In genomic region chr22:37677628-37677974, GRCh38 we compare ENCODE assay signal across 6 cellular contexts. TPM values are rescaled to one million over a fixed set of nuclear protein-coding genes. Genes with fewer than 3 reads are reported as not detected.
DNase-seq lines count a peak whose midpoint lies in the region; ATAC-seq and TF ChIP-seq lines count a peak whose summit lies in the region.
"Not testable (repeated sequence)": the region's sequence is repeated elsewhere in the genome, so short reads cannot be mapped to it uniquely, and the experiment has no call there.

No MANE protein-coding gene starts in this region.

- H3K9ac ChIP-seq in HUES6 (ENCODE audit: low read length), result not testable (repeated sequence)

- not testable (repeated sequence) for H3K27me3 ChIP-seq in HUES6 (ENCODE audit: control insufficient read depth, insufficient read depth, low read length); dorsolateral prefrontal cortex; kidney epithelial cell (ENCODE audit: control insufficient read depth, insufficient read depth, low read length)

- ATAC-seq in activated CD8-positive, alpha-beta T cell treated with anti-CD3 and anti-CD28 coated beads for 36 hours, result not testable (repeated sequence)

- not testable (repeated sequence) for H3K9me3 Mint-ChIP-seq in activated CD8-positive, alpha-beta T cell treated with anti-CD3 and anti-CD28 coated beads for 36 hours

- peaks cover 63% of the 10 kb centered on the region for H3K4me1 Mint-ChIP-seq in activated CD8-positive, alpha-beta T cell treated with anti-CD3 and anti-CD28 coated beads for 36 hours (ENCODE audit: low read depth)

- H3K4me1 ChIP-seq in HUES6 (ENCODE audit: control insufficient read depth, insufficient read depth, low read length), result peaks cover 11% of the 10 kb centered on the region

- H3K9me3 ChIP-seq in HUES6 (ENCODE audit: control insufficient read depth, insufficient read depth, low read depth, low read length), result not testable (repeated sequence)

- TF ChIP-seq CTCF in AG04449 (IDR thresholded peaks at IDR 0.05; ENCODE audit: insufficient read depth, low read length, missing control alignments); activated CD8-positive, alpha-beta T cell treated with anti-CD3 and anti-CD28 coated beads for 36 hours (IDR thresholded peaks at IDR 0.05); dorsolateral prefrontal cortex (IDR thresholded peaks at IDR 0.05 in 54 of 56, conservative IDR thresholded peaks at IDR 0.05 in 2 of 56; ENCODE audit: low read depth in 1 of 56, partially characterized antibody in 56 of 56); kidney epithelial cell (IDR thresholded peaks at IDR 0.05; ENCODE audit: insufficient read depth, low read length, poor library complexity, severe bottlenecking); retinal pigment epithelial cell (conservative IDR thresholded peaks at IDR 0.05; ENCODE audit: low read depth, low read length): not testable (repeated sequence)

- not testable (repeated sequence) for H3K36me3 Mint-ChIP-seq in activated CD8-positive, alpha-beta T cell treated with anti-CD3 and anti-CD28 coated beads for 36 hours (ENCODE audit: low read depth)

- peaks cover 12% of the 10 kb centered on the region; the same call in 1 of the 2 replicates for H3K36me3 ChIP-seq in HUES6 (ENCODE audit: control insufficient read depth, insufficient read depth, low read length)
- not testable (repeated sequence) for H3K36me3 ChIP-seq in kidney epithelial cell (ENCODE audit: control insufficient read depth, insufficient read depth, low read length)

- intact Hi-C loops in activated CD8-positive, alpha-beta T cell treated with anti-CD3 and anti-CD28 coated beads for 36 hours (cut with micrococcal nuclease), result loop anchor here (5.0 kb wide), 1 partner anchor 40 kb away; the partner anchor contains the start of gene SH3BP1
- intact Hi-C loops in dorsolateral prefrontal cortex (cut with DNase I), result not testable (repeated sequence)

- H3K27me3 Mint-ChIP-seq in activated CD8-positive, alpha-beta T cell treated with anti-CD3 and anti-CD28 coated beads for 36 hours, result not testable (repeated sequence)

- H3K27ac ChIP-seq in HUES6 (ENCODE audit: low read depth, low read length), result not testable (repeated sequence)
- H3K27ac ChIP-seq in dorsolateral prefrontal cortex, result peak overlapping the region in 48 of 59 donors; percentile 19 to 97 (median 92)

- POLR2A ChIA-PET in AG04449 (lab: Yijun Ruan, JAX), result interaction anchor here (0.6 to 3.5 kb wide), 7 partner anchors 14 to 69 kb away, joined by 3 to 52 read pairs (median 18); partner anchors contain the start of genes GGA1 and PDXP
- POLR2A ChIA-PET in activated CD8-positive, alpha-beta T cell treated with anti-CD3 and anti-CD28 coated beads for 36 hours (lab: Charles Lee), result interaction anchor here (0.7 to 8.2 kb wide), 10 partner anchors 9 to 69 kb away, joined by 3 to 49 read pairs (median 8); partner anchors contain the start of genes GGA1, NOL12 and PDXP

- CTCF ChIA-PET in AG04449 (lab: Yijun Ruan, JAX), result interaction anchor here (1.0 to 16.5 kb wide), 2 partner anchors 16 to 39 kb away, joined by 3 to 333 read pairs; partner anchors contain the start of gene SH3BP1
- CTCF ChIA-PET in activated CD8-positive, alpha-beta T cell treated with anti-CD3 and anti-CD28 coated beads for 36 hours (lab: Charles Lee), result interaction anchor here (1.7 to 68.1 kb wide), 3 partner anchors 16 to 52 kb away, joined by 5 to 1770 read pairs (median 9); partner anchors contain the start of genes GGA1, PDXP and SH3BP1

- peak overlapping the region; percentile 77 for H3K4me3 Mint-ChIP-seq in activated CD8-positive, alpha-beta T cell treated with anti-CD3 and anti-CD28 coated beads for 36 hours

- not testable (repeated sequence) for DNase-seq in AG04449 (ENCODE audit: low read depth, low spot score); activated CD8-positive, alpha-beta T cell treated with anti-CD3 and anti-CD28 coated beads for 36 hours; dorsolateral prefrontal cortex; kidney epithelial cell (ENCODE audit: low read depth); retinal pigment epithelial cell (ENCODE audit: low read depth)

- H3K4me3 ChIP-seq in AG04449 (ENCODE audit: low read depth, low read length) (peak overlapping the region; percentile 97), HUES6 (ENCODE audit: low read depth, low read length) (peak overlapping the region; percentile 48), dorsolateral prefrontal cortex (peak overlapping the region in 56 of 59 donors; percentile 23 to 74 (median 57)), kidney epithelial cell (ENCODE audit: low read depth, low read length) (peak overlapping the region; percentile 50), retinal pigment epithelial cell (ENCODE audit: low read length) (peak overlapping the region; percentile 52)

- peak overlapping the region; percentile 91 for H3K27ac Mint-ChIP-seq in activated CD8-positive, alpha-beta T cell treated with anti-CD3 and anti-CD28 coated beads for 36 hours

RNA-seq across cellular contexts. Expression of gene LGALS1, which starts 2.2 kb away (rescaled TPM):
- total RNA-seq in activated CD8-positive, alpha-beta T cell treated with anti-CD3 and anti-CD28 coated beads for 36 hours, result 100 to 1,000 TPM; 247 to 261 TPM
- total RNA-seq in dorsolateral prefrontal cortex, result 100 to 1,000 TPM; 153 to 409 (median 258) TPM
- total RNA-seq in kidney epithelial cell, result 500 and 806 TPM in 2 replicates

RNA-seq across cellular contexts. Expression of gene NOL12, which starts 8.5 kb away (rescaled TPM):
- 10 to 100 TPM; 36.8 to 38.8 TPM for total RNA-seq in activated CD8-positive, alpha-beta T cell treated with anti-CD3 and anti-CD28 coated beads for 36 hours
- total RNA-seq in dorsolateral prefrontal cortex, result 10 to 100 TPM; 14.9 to 41.9 (median 27.5) TPM
- 46.2 and 59.0 TPM in 2 replicates for total RNA-seq in kidney epithelial cell

RNA-seq across cellular contexts. Expression of gene PDXP, which starts 19.1 kb away (rescaled TPM):
- 10 to 100 TPM; 51.3 to 51.5 TPM for total RNA-seq in activated CD8-positive, alpha-beta T cell treated with anti-CD3 and anti-CD28 coated beads for 36 hours
- 100 to 1,000 TPM in 119 of 120 experiments, 10 to 100 TPM in 1; 62.4 to 280 (median 189) TPM for total RNA-seq in dorsolateral prefrontal cortex
- 13.3 and 14.3 TPM in 2 replicates for total RNA-seq in kidney epithelial cell

RNA-seq across cellular contexts. Expression of gene TRIOBP, which starts 19.2 kb away (rescaled TPM):
- 10 to 100 TPM; 17.8 to 20.7 TPM for total RNA-seq in activated CD8-positive, alpha-beta T cell treated with anti-CD3 and anti-CD28 coated beads for 36 hours
- total RNA-seq in dorsolateral prefrontal cortex (10 to 100 TPM in 114 of 120 experiments, 1 to 10 TPM in 6; 7.5 to 29.3 (median 14.5) TPM), kidney epithelial cell (62.8 and 68.9 TPM in 2 replicates)

RNA-seq across cellular contexts. Expression of gene SH3BP1, which starts 38.1 kb away (rescaled TPM):
- 100 to 1,000 TPM; 122 to 128 TPM for total RNA-seq in activated CD8-positive, alpha-beta T cell treated with anti-CD3 and anti-CD28 coated beads for 36 hours
- total RNA-seq in dorsolateral prefrontal cortex (10 to 100 TPM in 80 of 120 experiments, 1 to 10 TPM in 40; 5.9 to 31.1 (median 11.7) TPM), kidney epithelial cell (5.0 and 10.4 TPM in 2 replicates)
